In the genomic region with DNA sequence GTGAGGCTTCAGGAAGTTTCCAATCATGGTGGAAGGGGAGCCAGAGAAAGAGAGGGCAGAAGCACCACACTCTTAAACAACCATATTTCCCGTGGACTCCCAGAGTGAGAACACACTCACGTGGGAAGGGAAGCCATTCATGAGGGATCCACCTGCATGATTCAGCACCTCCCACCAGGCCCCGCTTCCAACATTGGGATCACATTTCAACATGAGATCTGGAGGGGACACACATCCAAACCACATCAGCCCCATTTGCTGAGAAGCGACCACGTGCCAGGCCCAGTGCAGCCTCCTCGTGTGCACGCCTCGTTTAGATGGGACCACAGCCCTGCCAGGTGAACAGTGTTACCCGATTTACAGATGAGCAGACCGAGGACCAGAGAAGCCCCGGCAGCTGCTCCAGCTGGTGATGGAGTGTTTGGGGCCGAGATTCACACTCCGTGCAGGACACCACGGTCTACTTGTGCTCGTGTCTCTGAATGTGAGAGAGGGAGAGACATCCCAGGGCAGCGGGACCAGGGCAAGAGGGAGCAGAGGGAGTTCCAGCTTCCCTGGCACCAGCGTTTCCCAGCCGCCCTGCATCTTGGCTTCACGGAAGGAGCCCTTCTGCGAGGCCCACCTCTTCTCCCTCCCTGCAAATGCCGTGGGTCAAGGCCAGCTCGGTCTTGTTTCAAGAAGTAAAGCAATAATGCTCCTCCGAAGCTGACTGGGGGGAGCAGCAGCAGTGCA, we compare ENCODE assay signal across 24 cellular contexts.
"Had no signal": no experiment of that assay in that cellular context is flagged by ENCODE, and none has a peak within 500 bp of the region (broad histone marks: within the 10 kb centered on the region; RNA-seq: fewer than 3 reads in every experiment).

No MANE protein-coding gene starts in this region.

- H3K4me3 ChIP-seq: esophagus muscularis mucosa, upper lobe of left lung had no signal

- H3K27ac ChIP-seq: esophagus muscularis mucosa, upper lobe of left lung had no signal

- H3K4me1 ChIP-seq: esophagus muscularis mucosa, upper lobe of left lung had no signal

- H3K4me2 ChIP-seq: SK-N-SH had no signal

- H3K36me3 Mint-ChIP-seq: activated naive CD4-positive, alpha-beta T cell treated with anti-CD3 and anti-CD28 coated beads, Interleukin-2, amount 50 U/mL, for 72 hours; brain; memory B cell had no signal

- H3K36me3 ChIP-seq: esophagus muscularis mucosa, upper lobe of left lung had no signal

- H3K9me3 ChIP-seq: esophagus muscularis mucosa, SK-N-SH, upper lobe of left lung had no signal

- H3K4me3 Mint-ChIP-seq: activated CD4-positive, alpha-beta T cell treated with anti-CD3 and anti-CD28 coated beads, Interleukin-2, amount 10 ng/mL, durations not matched to agents 7 days and 5 days; activated CD8-positive, alpha-beta T cell treated with anti-CD3 and anti-CD28 coated beads for 36 hours; activated T-helper 1 cell treated with anti-CD3 and anti-CD28 coated beads, Interleukin-12 subunit alpha, Interleukin-12 subunit beta, Interleukin-2, Interleukin-4 antibody, amounts not matched to agents 30 ng/mL and 10 ng/mL and 1 ng/mL, durations not matched to agents 14 hours and 24 hours and 36 hours; brain; memory B cell; neural crest cell had no signal

- H3K4me1 Mint-ChIP-seq: activated CD4-positive, alpha-beta T cell treated with anti-CD3 and anti-CD28 coated beads, Interleukin-2, amount 10 ng/mL, durations not matched to agents 7 days and 5 days; brain; memory B cell; neural crest cell had no signal

- DNase-seq: activated CD4-positive, alpha-beta T cell treated with anti-CD3 and anti-CD28 coated beads, Interleukin-2, amount 10 ng/mL, durations not matched to agents 7 days and 5 days; activated CD8-positive, alpha-beta T cell treated with anti-CD3 and anti-CD28 coated beads for 36 hours; aorta; central memory CD4-positive, alpha-beta T cell; effector memory CD4-positive, alpha-beta T cell; glutamatergic neuron; hippocampal formation; left colon; retina; SK-N-SH; stimulated activated CD4-positive, alpha-beta T cell treated with anti-CD3 and anti-CD28 coated beads, Interleukin-4, amount 100 ng/mL, for 4 hours; stimulated activated naive CD8-positive, alpha-beta T cell treated with anti-CD3 and anti-CD28 coated beads, Interleukin-15, Interleukin-2, amounts not matched to agents 100 U/mL and 50 U/mL, for 24 hours had no signal

- ATAC-seq: activated CD4-positive, CD25-positive, alpha-beta regulatory T cell treated with anti-CD3 and anti-CD28 coated beads, Interleukin-2, amount 50 U/mL, for 24 hours; activated CD8-positive, alpha-beta T cell treated with anti-CD3 and anti-CD28 coated beads for 36 hours; activated naive CD4-positive, alpha-beta T cell treated with anti-CD3 and anti-CD28 coated beads, Interleukin-2, amount 50 U/mL, for 72 hours; left colon; stimulated activated naive CD8-positive, alpha-beta T cell treated with anti-CD3 and anti-CD28 coated beads, Interleukin-15, Interleukin-2, amounts not matched to agents 100 U/mL and 50 U/mL, for 24 hours had no signal

- FAIRE-seq: colon, endothelial cell of umbilical vein, frontal cortex had no signal

- H3K27ac Mint-ChIP-seq: activated CD4-positive, alpha-beta T cell treated with anti-CD3 and anti-CD28 coated beads, Interleukin-2, amount 10 ng/mL, durations not matched to agents 7 days and 5 days; activated CD8-positive, alpha-beta T cell treated with anti-CD3 and anti-CD28 coated beads for 36 hours; activated naive CD4-positive, alpha-beta T cell treated with anti-CD3 and anti-CD28 coated beads, Interleukin-2, amount 50 U/mL, for 72 hours; activated T-helper 1 cell treated with anti-CD3 and anti-CD28 coated beads, Interleukin-12 subunit alpha, Interleukin-12 subunit beta, Interleukin-2, Interleukin-4 antibody, amounts not matched to agents 30 ng/mL and 10 ng/mL and 1 ng/mL, durations not matched to agents 14 hours and 24 hours and 36 hours; progenitor cell of endocrine pancreas had no signal

- H3K27me3 Mint-ChIP-seq: activated CD4-positive, alpha-beta T cell treated with anti-CD3 and anti-CD28 coated beads, Interleukin-2, amount 10 ng/mL, durations not matched to agents 7 days and 5 days; activated CD8-positive, alpha-beta T cell treated with anti-CD3 and anti-CD28 coated beads for 36 hours; brain had no signal

- H3K9ac ChIP-seq: SK-N-SH had no signal

- H3K9me3 Mint-ChIP-seq: activated CD4-positive, alpha-beta T cell treated with anti-CD3 and anti-CD28 coated beads, Interleukin-2, amount 10 ng/mL, durations not matched to agents 7 days and 5 days; activated CD8-positive, alpha-beta T cell treated with anti-CD3 and anti-CD28 coated beads for 36 hours; activated naive CD4-positive, alpha-beta T cell treated with anti-CD3 and anti-CD28 coated beads, Interleukin-2, amount 50 U/mL, for 72 hours; activated T-helper 1 cell treated with anti-CD3 and anti-CD28 coated beads, Interleukin-12 subunit alpha, Interleukin-12 subunit beta, Interleukin-2, Interleukin-4 antibody, amounts not matched to agents 30 ng/mL and 10 ng/mL and 1 ng/mL, durations not matched to agents 14 hours and 24 hours and 36 hours; memory B cell; neural crest cell had no signal

- H3K27me3 ChIP-seq: esophagus muscularis mucosa, upper lobe of left lung had no signal
